Comparison of ENCODE assay signal across 9 cellular contexts in genomic region chr16:67874147-67874771, GRCh38. TPM values are rescaled to one million over a fixed set of nuclear protein-coding genes. Genes with fewer than 3 reads are reported as not detected.
DNase-seq lines count a peak whose midpoint lies in the region; TF ChIP-seq lines count a peak whose summit lies in the region.
"Had no signal": no experiment of that assay in that cellular context is flagged by ENCODE, and none has a peak within 500 bp of the region (broad histone marks: within the 10 kb centered on the region; RNA-seq: fewer than 3 reads in every experiment).

No MANE protein-coding gene starts in this region.

- no peaks in the 10 kb centered on the region for H3K27me3 Mint-ChIP-seq in nephron progenitor cell (ENCODE audit: low read depth, poor library complexity)

- peaks cover 26 to 82% (median 60%) of the 10 kb centered on the region in 11 experiments; a peak in 20 of 22 replicates for H4K20me1 ChIP-seq in BLaER1 treated with 17β-estradiol and CSF1 and Interleukin-3, amounts not matched to agents 10 nM and 100 nM

- peaks cover 31% of the 10 kb centered on the region for H3K36me3 Mint-ChIP-seq in nephron progenitor cell (ENCODE audit: low read depth)

- peaks cover 28% of the 10 kb centered on the region for H3K4me1 Mint-ChIP-seq in nephron progenitor cell

- H3K4me3 Mint-ChIP-seq in nephron progenitor cell, result peak overlapping the region; percentile 94

- no peaks in the 10 kb centered on the region for H3K9me3 ChIP-seq in BLaER1 treated with 17β-estradiol and CSF1 and Interleukin-3, amounts not matched to agents 10 nM and 100 nM (replicated peaks in 1 of 11)
- H3K9me3 ChIP-seq in MG63 (no peaks in the 10 kb centered on the region), duodenal mucosa (ENCODE audit: control insufficient read depth in 1 of 2, low read length in 2 of 2) (no peaks in the 10 kb centered on the region)

- peaks cover 26 to 42% (median 34%) of the 10 kb centered on the region in 10 experiments for H3K4me1 ChIP-seq in BLaER1 treated with 17β-estradiol and CSF1 and Interleukin-3, amounts not matched to agents 10 nM and 100 nM
- peaks cover 19 to 26% of the 10 kb centered on the region in 2 donors for H3K4me1 ChIP-seq in duodenal mucosa (ENCODE audit: control insufficient read depth in 1 of 2, insufficient read depth in 2 of 2, low read length in 2 of 2)

- H3K27ac ChIP-seq in BLaER1 treated with 17β-estradiol and CSF1 and Interleukin-3, amounts not matched to agents 10 nM and 100 nM, result peak overlapping the region in 4 of 11 experiments; percentile 86 to 91 (median 88); a peak in 9 of 22 replicates
- no peak overlapping the region for H3K27ac ChIP-seq in duodenal mucosa (ENCODE audit: low read depth, low read length)

- peak overlapping the region; percentile 86 to 98 (median 97) for H3K4me2 ChIP-seq in BLaER1 treated with 17β-estradiol and CSF1 and Interleukin-3, amounts not matched to agents 10 nM and 100 nM

- H3K4me3 ChIP-seq in BLaER1 treated with 17β-estradiol and CSF1 and Interleukin-3, amounts not matched to agents 10 nM and 100 nM, result peak overlapping the region; percentile 90 to 100 (median 96)
- peak overlapping the region; percentile 74 for H3K4me3 ChIP-seq in MG63
- peak overlapping the region; percentile 94 to 96 for H3K4me3 ChIP-seq in duodenal mucosa (ENCODE audit: low read depth in 1 of 2, low read length in 2 of 2)

- DNase-seq in MG63 (no peak), nephron progenitor cell (no peak), cerebellar nuclear complex (lab: John Stamatoyannopoulos, UW) (no peak), kidney glomerular epithelial cell (lab: John Stamatoyannopoulos, UW) (no peak), NCI-H526 treated with DMSO at 0.1 percent for 48 hours (lab: John Stamatoyannopoulos, UW) (no peak), cerebellum (ENCODE audit: low spot score) (no peak)

- H3K9ac ChIP-seq in BLaER1 treated with 17β-estradiol and CSF1 and Interleukin-3, amounts not matched to agents 10 nM and 100 nM, result peak overlapping the region; percentile 88 to 97 (median 94)
- peak overlapping the region in 1 of 2 donors; percentile 79 for H3K9ac ChIP-seq in duodenal mucosa (ENCODE audit: low read depth in 1 of 2, low read length in 2 of 2)

- no peak for TF ChIP-seq CTCF in nephron progenitor cell (IDR thresholded peaks at IDR 0.05)

- peaks cover 60 to 80% (median 72%) of the 10 kb centered on the region in 11 experiments for H3K36me3 ChIP-seq in BLaER1 treated with 17β-estradiol and CSF1 and Interleukin-3, amounts not matched to agents 10 nM and 100 nM
- H3K36me3 ChIP-seq in MG63, result peaks cover 14% of the 10 kb centered on the region
- H3K36me3 ChIP-seq in duodenal mucosa (ENCODE audit: control insufficient read depth in 1 of 2, insufficient read depth in 2 of 2, low read length in 2 of 2), result peaks cover 42 to 51% of the 10 kb centered on the region in 2 donors

- no peaks in the 10 kb centered on the region for H3K9me3 Mint-ChIP-seq in nephron progenitor cell

- no peak overlapping the region for H3K27ac Mint-ChIP-seq in nephron progenitor cell

- no peaks in the 10 kb centered on the region for H3K27me3 ChIP-seq in BLaER1 treated with 17β-estradiol and CSF1 and Interleukin-3, amounts not matched to agents 10 nM and 100 nM
- H3K27me3 ChIP-seq in MG63 (no peaks in the 10 kb centered on the region), duodenal mucosa (ENCODE audit: control insufficient read depth in 1 of 2, insufficient read depth in 2 of 2, low read length in 2 of 2) (no peaks in the 10 kb centered on the region)

RNA-seq across cellular contexts. Expression of gene EDC4, which starts 1.4 kb away (rescaled TPM):
- total RNA-seq in MG63 (2014; rRNA removed; shearing (Covaris generic); ENCODE audit: low replicate concordance), result 19.8 and 38.6 TPM in 2 replicates
- total RNA-seq in cerebellum, result 38.7 TPM

RNA-seq across cellular contexts. Expression of gene NRN1L, which starts 10.4 kb away (rescaled TPM):
- not detected in 2 replicates for total RNA-seq in MG63 (2014; rRNA removed; shearing (Covaris generic); ENCODE audit: low replicate concordance)
- not detected for total RNA-seq in cerebellum
- total RNA-seq: mononuclear cell had no signal

RNA-seq across cellular contexts. Expression of gene PSKH1, which starts 18.8 kb away (rescaled TPM):
- total RNA-seq in MG63 (2014; rRNA removed; shearing (Covaris generic); ENCODE audit: low replicate concordance), result 3.1 and 13.8 TPM in 2 replicates
- 14.0 TPM for total RNA-seq in cerebellum

RNA-seq across cellular contexts. Expression of gene CENPT, which starts 26.8 kb away (rescaled TPM):
- 20.4 and 27.4 TPM in 2 replicates for total RNA-seq in MG63 (2014; rRNA removed; shearing (Covaris generic); ENCODE audit: low replicate concordance)
- total RNA-seq in cerebellum, result 25.0 TPM

RNA-seq across cellular contexts. Expression of gene NUTF2, which starts 27.5 kb away (rescaled TPM):
- 55.9 and 178 TPM in 2 replicates for total RNA-seq in MG63 (2014; rRNA removed; shearing (Covaris generic); ENCODE audit: low replicate concordance)
- 83.3 TPM for total RNA-seq in cerebellum
